Comparison of ENCODE assay signal across 8 cellular contexts in the genomic region with DNA sequence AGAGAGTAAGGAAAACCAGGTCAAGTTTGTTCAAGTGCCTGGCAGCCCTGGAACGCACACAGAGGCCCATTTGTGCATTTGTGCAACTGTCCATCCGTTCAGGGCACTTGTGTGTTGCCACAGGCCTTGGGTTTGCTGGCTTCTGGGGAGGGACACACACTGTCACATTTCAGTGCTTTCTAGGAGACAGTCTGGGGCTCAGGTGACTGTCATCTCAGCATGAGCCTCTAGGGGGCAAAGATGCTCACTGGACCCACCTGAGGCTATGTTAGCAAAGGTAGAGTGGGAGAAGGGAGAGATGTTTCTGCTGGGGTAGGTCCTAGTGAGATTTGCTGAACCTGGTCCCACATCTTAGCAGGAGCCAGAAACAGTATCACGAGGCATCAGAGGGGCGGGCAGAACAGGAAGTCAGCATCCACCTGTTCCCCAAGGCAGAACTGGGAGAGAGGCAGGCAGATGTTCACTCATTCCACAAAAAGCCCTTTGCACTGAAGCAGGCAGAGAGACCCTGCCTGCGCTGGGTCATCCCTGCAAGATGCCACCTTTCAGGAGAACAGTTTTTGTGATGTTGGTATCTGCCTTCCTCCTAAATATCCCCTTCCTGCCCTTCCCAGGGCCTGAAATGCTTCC. TPM values are rescaled to one million over a fixed set of nuclear protein-coding genes. Genes with fewer than 3 reads are reported as not detected.
DNase-seq lines count a peak whose midpoint lies in the region; ATAC-seq, FAIRE-seq and TF ChIP-seq lines count a peak whose summit lies in the region.

No MANE protein-coding gene starts in this region.

- H3K27me3 ChIP-seq in endothelial cell of umbilical vein (ENCODE audit: control insufficient read depth in 2 of 2, insufficient read depth in 2 of 2, low read length in 2 of 2), result no peaks in the 10 kb centered on the region

- peaks cover 61% of the 10 kb centered on the region for H3K79me2 ChIP-seq in endothelial cell of umbilical vein (ENCODE audit: control insufficient read depth, insufficient read depth, low read length)

- no peak overlapping the region for H3K4me2 ChIP-seq in endothelial cell of umbilical vein (ENCODE audit: insufficient read depth, low read length)

- H3K4me3 ChIP-seq in endothelial cell of umbilical vein (replicated peaks in 1 of 3; ENCODE audit: insufficient read depth in 1 of 3, low read depth in 1 of 3, low read length in 3 of 3), result no peak overlapping the region

- H3K36me3 ChIP-seq in endothelial cell of umbilical vein (ENCODE audit: control insufficient read depth in 2 of 2, extremely low read depth in 1 of 2, insufficient read depth in 2 of 2, low read length in 2 of 2), result no peaks in the 10 kb centered on the region

- dilution Hi-C loops in endothelial cell of umbilical vein (cut with MboI; ENCODE audit: extremely low pct_ligation_motif_present, low sequenced_read_pairs), result no loop called here

- ATAC-seq in activated CD8-positive, alpha-beta T cell treated with anti-CD3 and anti-CD28 coated beads, Interleukin-2, amount 10 ng/mL, durations not matched to agents 7 days and 5 days, result peak; percentile 88
- ATAC-seq in GM21717 (IDR thresholded peaks at IDR 0.05; ENCODE audit: unreplicated experiment), result no peak
- ATAC-seq in GM19351 (IDR thresholded peaks at IDR 0.05; ENCODE audit: unreplicated experiment), result no peak

- H3K27ac Mint-ChIP-seq in activated CD8-positive, alpha-beta T cell treated with anti-CD3 and anti-CD28 coated beads, Interleukin-2, amount 10 ng/mL, durations not matched to agents 7 days and 5 days, result no peak overlapping the region
- H3K27ac Mint-ChIP-seq in osteocyte (ENCODE audit: unreplicated experiment), result no peak overlapping the region

- no TSS peak for BruUV-seq in endothelial cell of umbilical vein (replicated peaks; lab: Mats Ljungman, UMichigan)

- CTCF ChIA-PET in activated CD8-positive, alpha-beta T cell treated with anti-CD3 and anti-CD28 coated beads, Interleukin-2, amount 10 ng/mL, durations not matched to agents 7 days and 5 days (lab: Charles Lee), result interaction anchor here (0.7 to 1.0 kb wide), 5 partner anchors 9 to 63 kb away, joined by 3 to 4 read pairs (median 3); no protein-coding TSS in a partner anchor
- CTCF ChIA-PET in endothelial cell of umbilical vein (lab: Charles Lee), result interaction anchor here (0.8 to 2.4 kb wide), 2 partner anchors 10 to 189 kb away, joined by 3 to 7 read pairs; no protein-coding TSS in a partner anchor

- TF ChIP-seq CTCF in endothelial cell of umbilical vein (IDR thresholded peaks at IDR 0.05; ENCODE audit: extremely low read depth in 1 of 2, insufficient read depth in 1 of 2, low read depth in 1 of 2, low read length in 2 of 2), result peak; percentile 28 to 49
- TF ChIP-seq CTCF in osteocyte (IDR thresholded peaks at IDR 0.05), result peak; percentile 50

- H2AFZ ChIP-seq in endothelial cell of umbilical vein (ENCODE audit: low read depth, low read length), result no peak overlapping the region

- H3K27me3 Mint-ChIP-seq in activated CD8-positive, alpha-beta T cell treated with anti-CD3 and anti-CD28 coated beads, Interleukin-2, amount 10 ng/mL, durations not matched to agents 7 days and 5 days (ENCODE audit: low read depth), result peaks cover 6% of the 10 kb centered on the region
- H3K27me3 Mint-ChIP-seq in osteocyte (ENCODE audit: unreplicated experiment), result no peaks in the 10 kb centered on the region

- H3K4me1 Mint-ChIP-seq in activated CD8-positive, alpha-beta T cell treated with anti-CD3 and anti-CD28 coated beads, Interleukin-2, amount 10 ng/mL, durations not matched to agents 7 days and 5 days (ENCODE audit: low read depth), result peaks cover 32% of the 10 kb centered on the region
- H3K4me1 Mint-ChIP-seq in osteocyte (ENCODE audit: unreplicated experiment), result peaks cover 44% of the 10 kb centered on the region

- H3K27ac ChIP-seq in endothelial cell of umbilical vein (ENCODE audit: insufficient read depth, low read depth, low read length), result no peak overlapping the region

- H3K9me3 Mint-ChIP-seq in activated CD8-positive, alpha-beta T cell treated with anti-CD3 and anti-CD28 coated beads, Interleukin-2, amount 10 ng/mL, durations not matched to agents 7 days and 5 days (ENCODE audit: insufficient read depth), result no peaks in the 10 kb centered on the region
- H3K9me3 Mint-ChIP-seq in osteocyte (ENCODE audit: unreplicated experiment), result no peaks in the 10 kb centered on the region

- no peaks in the 10 kb centered on the region for H3K9me1 ChIP-seq in endothelial cell of umbilical vein (replicated peaks; ENCODE audit: control insufficient read depth, extremely low read depth, insufficient read depth, low read length)

- DNase-seq in NCI-H2196 (lab: John Stamatoyannopoulos, UW; ENCODE audit: unreplicated experiment), result peak; percentile 10
- no peak for DNase-seq in NCI-H2196 treated with DMSO at 0.1 percent for 48 hours (lab: John Stamatoyannopoulos, UW; ENCODE audit: unreplicated experiment)
- DNase-seq in NCI-H146 treated with DMSO at 0.1 percent for 48 hours (lab: John Stamatoyannopoulos, UW; ENCODE audit: unreplicated experiment), result peak; percentile 22
- peak; percentile 74 for DNase-seq in activated CD8-positive, alpha-beta T cell treated with anti-CD3 and anti-CD28 coated beads, Interleukin-2, amount 10 ng/mL, durations not matched to agents 7 days and 5 days
- no peak for DNase-seq in endothelial cell of umbilical vein (ENCODE audit: low read depth, low spot score)
- DNase-seq in osteocyte (ENCODE audit: extremely low spot score, unreplicated experiment), result no peak

- no peak for FAIRE-seq in endothelial cell of umbilical vein (lab: Jason Lieb, UNC)

- intact Hi-C loops in endothelial cell of umbilical vein (cut with micrococcal nuclease), result loop anchor here (5.0 kb wide), 2 partner anchors 53 to 188 kb away; no protein-coding TSS in a partner anchor

- no peak for TF ChIP-seq POLR2A in endothelial cell of umbilical vein (IDR thresholded peaks at IDR 0.05; ENCODE audit: low read depth, low read length)

- POLR2A ChIA-PET in activated CD8-positive, alpha-beta T cell treated with anti-CD3 and anti-CD28 coated beads, Interleukin-2, amount 10 ng/mL, durations not matched to agents 7 days and 5 days (lab: Charles Lee), result interaction anchor here (1.2 kb wide), 1 partner anchor 21 kb away, joined by 4 read pairs; no protein-coding TSS in a partner anchor
- POLR2A ChIA-PET in endothelial cell of umbilical vein (lab: Charles Lee), result no interaction called here

- H3K4me1 ChIP-seq in endothelial cell of umbilical vein (ENCODE audit: control insufficient read depth, extremely low read depth, insufficient read depth, low read length), result peaks cover 24% of the 10 kb centered on the region

- H3K36me3 Mint-ChIP-seq in activated CD8-positive, alpha-beta T cell treated with anti-CD3 and anti-CD28 coated beads, Interleukin-2, amount 10 ng/mL, durations not matched to agents 7 days and 5 days (ENCODE audit: low read depth), result peaks cover 5% of the 10 kb centered on the region
- no peaks in the 10 kb centered on the region for H3K36me3 Mint-ChIP-seq in osteocyte (ENCODE audit: unreplicated experiment)

- no peak overlapping the region for H3K4me3 Mint-ChIP-seq in activated CD8-positive, alpha-beta T cell treated with anti-CD3 and anti-CD28 coated beads, Interleukin-2, amount 10 ng/mL, durations not matched to agents 7 days and 5 days
- no peak overlapping the region for H3K4me3 Mint-ChIP-seq in osteocyte (ENCODE audit: unreplicated experiment)

- no peak overlapping the region for H3K9ac ChIP-seq in endothelial cell of umbilical vein (replicated peaks; ENCODE audit: extremely low read depth, insufficient read depth, low read length)

- H4K20me1 ChIP-seq in endothelial cell of umbilical vein (replicated peaks; ENCODE audit: control insufficient read depth, extremely low read depth, insufficient read depth, low read length), result no peaks in the 10 kb centered on the region

- no peaks in the 10 kb centered on the region for H3K9me3 ChIP-seq in endothelial cell of umbilical vein (replicated peaks; ENCODE audit: control insufficient read depth, insufficient read depth, low read length)

TF ChIP-seq in endothelial cell of umbilical vein, 7 proteins besides CTCF, POLR2A, EP300 and RAD21:
- TF ChIP-seq EZH2 (IDR thresholded peaks at IDR 0.05; ENCODE audit: borderline replicate concordance, low read depth, low read length, severe bottlenecking) (no peak), GATA2 (IDR thresholded peaks at IDR 0.05; ENCODE audit: insufficient read depth, insufficient read length, low read depth, low read length) (no peak), POLR2AphosphoS5 (IDR thresholded peaks at IDR 0.05; ENCODE audit: insufficient read depth, low read depth, low read length) (no peak), JUN (IDR thresholded peaks at IDR 0.05; ENCODE audit: borderline replicate concordance, insufficient read depth, insufficient read length, low read depth) (no peak), MYC (IDR thresholded peaks at IDR 0.05; ENCODE audit: low read depth, low read length) (no peak), FOS (IDR thresholded peaks at IDR 0.05; ENCODE audit: borderline replicate concordance, insufficient read depth, low read length) (no peak)
- TF ChIP-seq, protein P1, sequence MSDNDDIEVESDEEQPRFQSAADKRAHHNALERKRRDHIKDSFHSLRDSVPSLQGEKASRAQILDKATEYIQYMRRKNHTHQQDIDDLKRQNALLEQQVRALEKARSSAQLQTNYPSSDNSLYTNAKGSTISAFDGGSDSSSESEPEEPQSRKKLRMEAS (IDR thresholded peaks at IDR 0.05; ENCODE audit: insufficient read depth, insufficient read length), result no peak

RNA-seq across cellular contexts. Expression of a gene that starts 48.5 kb away (rescaled TPM):
- 10 to 100 TPM; 24.4 to 24.6 TPM for total RNA-seq in activated CD8-positive, alpha-beta T cell treated with anti-CD3 and anti-CD28 coated beads, Interleukin-2, amount 10 ng/mL, durations not matched to agents 7 days and 5 days
- total RNA-seq in endothelial cell of umbilical vein (43.3 and 47.3 TPM in 2 replicates), osteocyte (40.0 and 40.1 TPM in 2 replicates)
- 7.4 and 7.8 TPM in 2 replicates for polyA plus RNA-seq in endothelial cell of umbilical vein
- polyA plus RNA-seq in endothelial cell of umbilical vein (2011; cell fraction: cytosol; rRNA removed), result 5.2 and 6.3 TPM in 2 replicates
- 17.5 and 19.2 TPM in 2 replicates for polyA plus RNA-seq in endothelial cell of umbilical vein (2011; cell fraction: nucleus; rRNA removed)
- polyA plus RNA-seq in endothelial cell of umbilical vein (2012), result 14.2 and 19.1 TPM in 2 replicates
- 8.2 and 14.0 TPM in 2 replicates for polyA minus RNA-seq in endothelial cell of umbilical vein
- 9.0 TPM for polyA minus RNA-seq in endothelial cell of umbilical vein (2011; cell fraction: cytosol; rRNA and poly(A)+ RNA removed)
- polyA minus RNA-seq in endothelial cell of umbilical vein (2011; cell fraction: nucleus; rRNA and poly(A)+ RNA removed), result 17.7 and 21.7 TPM in 2 replicates

Comparison
In these comparisons a context has a peak if more than half of its experiments do, and no peak if none do; other contexts are left out.
1. DNase-seq: peak in NCI-H2196 (single experiment), NCI-H146 treated with DMSO at 0.1 percent for 48 hours (single experiment) and activated CD8-positive, alpha-beta T cell treated with anti-CD3 and anti-CD28 coated beads, Interleukin-2, amount 10 ng/mL, durations not matched to agents 7 days and 5 days (single experiment); none in NCI-H2196 treated with DMSO at 0.1 percent for 48 hours (single experiment), endothelial cell of umbilical vein (single experiment) and osteocyte (single experiment).